In the genomic region with DNA sequence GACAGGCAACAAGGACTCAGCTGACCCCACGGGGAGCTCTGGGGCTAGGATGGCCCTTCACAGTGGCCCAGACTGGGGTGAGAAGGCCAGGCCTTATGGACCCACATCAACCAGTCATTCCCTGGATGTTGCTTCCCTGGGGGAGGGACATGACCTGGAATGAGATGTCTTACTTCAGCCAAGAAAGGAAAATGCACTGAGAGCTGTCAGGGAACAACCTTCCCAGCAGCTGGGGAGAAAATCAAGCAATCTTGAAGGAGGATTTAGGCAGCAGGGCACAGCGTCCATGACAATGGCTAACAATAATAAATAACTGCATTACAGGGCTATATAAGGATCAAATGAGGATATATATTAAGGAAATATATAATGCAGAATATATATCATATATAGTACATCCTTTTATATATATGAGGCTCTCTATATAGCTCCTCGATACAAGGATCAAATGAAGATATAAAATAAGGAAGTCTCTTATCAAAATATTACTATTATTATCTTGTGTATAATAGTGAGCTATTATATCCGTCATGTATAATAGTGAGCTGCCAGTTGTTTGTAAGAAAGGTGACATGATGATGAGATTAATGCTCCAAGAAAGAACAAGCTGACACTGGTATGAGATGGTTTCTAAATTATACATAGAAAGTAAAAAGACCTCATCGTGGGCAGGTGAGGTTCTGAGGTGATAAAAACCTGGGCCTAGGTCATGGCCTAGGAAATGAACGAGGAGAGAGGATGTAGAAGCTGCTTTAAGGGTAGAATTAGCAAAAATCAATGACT, we compare ENCODE assay signal across 20 cellular contexts.
DNase-seq lines count a peak whose midpoint lies in the region; ATAC-seq, FAIRE-seq and TF ChIP-seq lines count a peak whose summit lies in the region.
"Had no signal": no experiment of that assay in that cellular context is flagged by ENCODE, and none has a peak within 500 bp of the region (broad histone marks: within the 10 kb centered on the region; RNA-seq: fewer than 3 reads in every experiment).

No MANE protein-coding gene starts in this region.

- POLR2A ChIA-PET in activated CD4-positive, alpha-beta memory T cell treated with anti-CD3 and anti-CD28 coated beads for 36 hours (lab: Charles Lee), result interaction anchor here (1.9 kb wide), 1 partner anchor 18 kb away, joined by 7 read pairs; no protein-coding TSS in a partner anchor
- POLR2A ChIA-PET in endothelial cell of umbilical vein (lab: Charles Lee), result no interaction called here

- H3K36me3 Mint-ChIP-seq in activated CD4-positive, alpha-beta memory T cell treated with anti-CD3 and anti-CD28 coated beads for 36 hours, result no peaks in the 10 kb centered on the region
- H3K36me3 Mint-ChIP-seq: stimulated activated naive B cell treated with anti-CD40 and anti-IgM and Interleukin-4, amounts not matched to agents 10 μg/mL and 1 μg/mL and 100 μg/mL, for 72 hours; type B pancreatic cell had no signal

- TF ChIP-seq POLR2A in endothelial cell of umbilical vein (IDR thresholded peaks at IDR 0.05; ENCODE audit: low read depth, low read length), result no peak

- H3K4me3 Mint-ChIP-seq in activated CD4-positive, alpha-beta memory T cell treated with anti-CD3 and anti-CD28 coated beads for 36 hours, result no peak overlapping the region
- H3K4me3 Mint-ChIP-seq: stimulated activated naive B cell treated with anti-CD40 and anti-IgM and Interleukin-4, amounts not matched to agents 10 μg/mL and 1 μg/mL and 100 μg/mL, for 72 hours; type B pancreatic cell had no signal

- FAIRE-seq in endothelial cell of umbilical vein (lab: Jason Lieb, UNC), result no peak
- FAIRE-seq in D721Med (lab: Jason Lieb, UNC), result no peak
- FAIRE-seq: A549, RCC 7860 had no signal

- peak overlapping the region in 8 of 11 experiments; percentile 1 to 50 (median 24); a peak in 8 of 22 replicates for H3K9ac ChIP-seq in BLaER1 treated with 17β-estradiol and CSF1 and Interleukin-3, amounts not matched to agents 10 nM and 100 nM
- H3K9ac ChIP-seq in endothelial cell of umbilical vein (replicated peaks; ENCODE audit: extremely low read depth, insufficient read depth, low read length), result no peak overlapping the region

- DNase-seq in activated CD4-positive, CD25-positive, alpha-beta regulatory T cell (lab: John Stamatoyannopoulos, UW), result no peak
- peak; percentile 41 for DNase-seq in activated CD4-positive, alpha-beta memory T cell treated with anti-CD3 and anti-CD28 coated beads for 36 hours
- DNase-seq in endothelial cell of umbilical vein (ENCODE audit: low read depth, low spot score) (no peak), D721Med (ENCODE audit: insufficient read length, low spot score) (no peak), SJCRH30 (no peak)
- DNase-seq: activated CD8-positive, alpha-beta memory T cell treated with anti-CD3 and anti-CD28 coated beads for 24 hours; brain microvascular endothelial cell; cortex of kidney; foreskin keratinocyte; MG63; NCI-H82; stimulated activated naive B cell treated with anti-CD40 and anti-IgM and Interleukin-4, amounts not matched to agents 10 μg/mL and 1 μg/mL and 100 μg/mL, for 72 hours had no signal

- no peaks in the 10 kb centered on the region for H3K27me3 Mint-ChIP-seq in activated CD4-positive, alpha-beta memory T cell treated with anti-CD3 and anti-CD28 coated beads for 36 hours
- H3K27me3 Mint-ChIP-seq: stimulated activated naive B cell treated with anti-CD40 and anti-IgM and Interleukin-4, amounts not matched to agents 10 μg/mL and 1 μg/mL and 100 μg/mL, for 72 hours; type B pancreatic cell had no signal

- CTCF ChIA-PET in activated CD4-positive, alpha-beta memory T cell treated with anti-CD3 and anti-CD28 coated beads for 36 hours (lab: Charles Lee), result interaction anchor here (0.5 to 1.1 kb wide), 3 partner anchors 18 to 457 kb away, joined by 3 to 4 read pairs (median 4); a partner anchor contains a TSS
- CTCF ChIA-PET in endothelial cell of umbilical vein (lab: Charles Lee), result interaction anchor here (1.1 kb wide), 2 partner anchors 8 to 29 kb away, joined by 3 to 5 read pairs; no protein-coding TSS in a partner anchor

- H3K9me3 ChIP-seq in BLaER1 treated with 17β-estradiol and CSF1 and Interleukin-3, amounts not matched to agents 10 nM and 100 nM (replicated peaks in 1 of 11), result peaks cover 0 to 60% (median 40%) of the 10 kb centered on the region in 11 experiments; a peak in 19 of 22 replicates
- H3K9me3 ChIP-seq in endothelial cell of umbilical vein (replicated peaks; ENCODE audit: control insufficient read depth, insufficient read depth, low read length) (no peaks in the 10 kb centered on the region), SJCRH30 (replicated peaks) (no peaks in the 10 kb centered on the region; the same call in 1 of the 2 replicates)
- H3K9me3 ChIP-seq: A549 had no signal

- peak overlapping the region in 1 of 10 experiments; percentile 15; a peak in 1 of 20 replicates for H3K4me3 ChIP-seq in BLaER1 treated with 17β-estradiol and CSF1 and Interleukin-3, amounts not matched to agents 10 nM and 100 nM
- no peak overlapping the region for H3K4me3 ChIP-seq in endothelial cell of umbilical vein (replicated peaks in 1 of 3; ENCODE audit: insufficient read depth in 1 of 3, low read depth in 1 of 3, low read length in 3 of 3)
- H3K4me3 ChIP-seq in SJCRH30, result no peak overlapping the region
- H3K4me3 ChIP-seq: A549, MG63, SK-N-MC had no signal

- peak overlapping the region; percentile 50 to 72 (median 65) for H3K4me2 ChIP-seq in BLaER1 treated with 17β-estradiol and CSF1 and Interleukin-3, amounts not matched to agents 10 nM and 100 nM
- H3K4me2 ChIP-seq in endothelial cell of umbilical vein (ENCODE audit: insufficient read depth, low read length), result peak overlapping the region; percentile 46
- H3K4me2 ChIP-seq: A549 had no signal

- peak overlapping the region; percentile 93 for H3K27ac Mint-ChIP-seq in activated CD4-positive, alpha-beta memory T cell treated with anti-CD3 and anti-CD28 coated beads for 36 hours
- H3K27ac Mint-ChIP-seq: stimulated activated naive B cell treated with anti-CD40 and anti-IgM and Interleukin-4, amounts not matched to agents 10 μg/mL and 1 μg/mL and 100 μg/mL, for 72 hours; type B pancreatic cell had no signal

- H3K36me3 ChIP-seq in BLaER1 treated with 17β-estradiol and CSF1 and Interleukin-3, amounts not matched to agents 10 nM and 100 nM, result no peaks in the 10 kb centered on the region
- H3K36me3 ChIP-seq in endothelial cell of umbilical vein (ENCODE audit: control insufficient read depth in 2 of 2, extremely low read depth in 1 of 2, insufficient read depth in 2 of 2, low read length in 2 of 2), result no peaks in the 10 kb centered on the region
- H3K36me3 ChIP-seq in SJCRH30, result no peaks in the 10 kb centered on the region
- H3K36me3 ChIP-seq: brain microvascular endothelial cell, MG63 had no signal

- H3K9me3 Mint-ChIP-seq in activated CD4-positive, alpha-beta memory T cell treated with anti-CD3 and anti-CD28 coated beads for 36 hours, result no peaks in the 10 kb centered on the region
- H3K9me3 Mint-ChIP-seq: stimulated activated naive B cell treated with anti-CD40 and anti-IgM and Interleukin-4, amounts not matched to agents 10 μg/mL and 1 μg/mL and 100 μg/mL, for 72 hours; type B pancreatic cell had no signal

- intact Hi-C loops in activated CD4-positive, alpha-beta memory T cell treated with anti-CD3 and anti-CD28 coated beads for 36 hours (cut with micrococcal nuclease), result loop anchor here (1.0 to 5.0 kb wide), 2 partner anchors 18 to 38 kb away; no protein-coding TSS in a partner anchor
- intact Hi-C loops in endothelial cell of umbilical vein (cut with micrococcal nuclease), result no loop called here

- H2AFZ ChIP-seq in endothelial cell of umbilical vein (ENCODE audit: low read depth, low read length), result peak overlapping the region; percentile 8

- no TSS peak for BruUV-seq in endothelial cell of umbilical vein (replicated peaks; lab: Mats Ljungman, UMichigan)

- peak; percentile 60 to 71 for ATAC-seq in activated CD4-positive, CD25-positive, alpha-beta regulatory T cell treated with anti-CD3 and anti-CD28 coated beads, Interleukin-2, amount 50 U/mL, for 24 hours
- no peak for ATAC-seq in HG03521 (IDR thresholded peaks at IDR 0.05; ENCODE audit: unreplicated experiment)
- ATAC-seq: A549; foreskin keratinocyte; stimulated activated naive B cell treated with anti-CD40 and anti-IgM and Interleukin-4, amounts not matched to agents 10 μg/mL and 1 μg/mL and 100 μg/mL, for 72 hours had no signal

- H3K27me3 ChIP-seq in BLaER1 treated with 17β-estradiol and CSF1 and Interleukin-3, amounts not matched to agents 10 nM and 100 nM, result no peaks in the 10 kb centered on the region
- no peaks in the 10 kb centered on the region for H3K27me3 ChIP-seq in endothelial cell of umbilical vein (ENCODE audit: control insufficient read depth in 2 of 2, insufficient read depth in 2 of 2, low read length in 2 of 2)
- H3K27me3 ChIP-seq in SJCRH30, result no peaks in the 10 kb centered on the region
- H3K27me3 ChIP-seq: brain microvascular endothelial cell, foreskin keratinocyte, MG63 had no signal

- dilution Hi-C loops in endothelial cell of umbilical vein (cut with MboI; ENCODE audit: extremely low pct_ligation_motif_present, low sequenced_read_pairs), result no loop called here

- peaks cover 18 to 57% (median 26%) of the 10 kb centered on the region in 10 experiments for H3K4me1 ChIP-seq in BLaER1 treated with 17β-estradiol and CSF1 and Interleukin-3, amounts not matched to agents 10 nM and 100 nM
- H3K4me1 ChIP-seq in endothelial cell of umbilical vein (ENCODE audit: control insufficient read depth, extremely low read depth, insufficient read depth, low read length) (peaks cover 10% of the 10 kb centered on the region), SJCRH30 (0 out of 2 replicates have a peak, but pooled peaks cover 3% of the 10 kb centered on the region)
- H3K4me1 ChIP-seq: A549, foreskin keratinocyte had no signal

- H4K20me1 ChIP-seq in BLaER1 treated with 17β-estradiol and CSF1 and Interleukin-3, amounts not matched to agents 10 nM and 100 nM, result no peaks in the 10 kb centered on the region
- H4K20me1 ChIP-seq in endothelial cell of umbilical vein (replicated peaks; ENCODE audit: control insufficient read depth, extremely low read depth, insufficient read depth, low read length), result no peaks in the 10 kb centered on the region

- TF ChIP-seq CTCF in endothelial cell of umbilical vein (IDR thresholded peaks at IDR 0.05; ENCODE audit: extremely low read depth in 1 of 2, insufficient read depth in 1 of 2, low read depth in 1 of 2, low read length in 2 of 2) (no peak), D721Med (IDR thresholded peaks at IDR 0.05; ENCODE audit: insufficient read depth, missing control alignments) (no peak)

- H3K9me1 ChIP-seq in endothelial cell of umbilical vein (replicated peaks; ENCODE audit: control insufficient read depth, extremely low read depth, insufficient read depth, low read length), result no peaks in the 10 kb centered on the region

- peaks cover 28% of the 10 kb centered on the region for H3K4me1 Mint-ChIP-seq in activated CD4-positive, alpha-beta memory T cell treated with anti-CD3 and anti-CD28 coated beads for 36 hours (ENCODE audit: low read depth)

- no peaks in the 10 kb centered on the region for H3K79me2 ChIP-seq in endothelial cell of umbilical vein (ENCODE audit: control insufficient read depth, insufficient read depth, low read length)

- peak overlapping the region in 10 of 11 experiments; percentile 6 to 69 (median 46); a peak in 18 of 22 replicates for H3K27ac ChIP-seq in BLaER1 treated with 17β-estradiol and CSF1 and Interleukin-3, amounts not matched to agents 10 nM and 100 nM
- H3K27ac ChIP-seq in endothelial cell of umbilical vein (ENCODE audit: insufficient read depth, low read depth, low read length), result no peak overlapping the region
- no peak overlapping the region for H3K27ac ChIP-seq in SJCRH30
- H3K27ac ChIP-seq: brain microvascular endothelial cell, C4-2B, foreskin keratinocyte, SK-N-MC had no signal

Comparison
In these comparisons a context has a peak if more than half of its experiments do, and no peak if none do; other contexts are left out.
1. H3K27ac ChIP-seq: peak in BLaER1 treated with 17β-estradiol and CSF1 and Interleukin-3, amounts not matched to agents 10 nM and 100 nM (10 of 11); none in endothelial cell of umbilical vein (single experiment) and SJCRH30 (single experiment).